In the genomic region with DNA sequence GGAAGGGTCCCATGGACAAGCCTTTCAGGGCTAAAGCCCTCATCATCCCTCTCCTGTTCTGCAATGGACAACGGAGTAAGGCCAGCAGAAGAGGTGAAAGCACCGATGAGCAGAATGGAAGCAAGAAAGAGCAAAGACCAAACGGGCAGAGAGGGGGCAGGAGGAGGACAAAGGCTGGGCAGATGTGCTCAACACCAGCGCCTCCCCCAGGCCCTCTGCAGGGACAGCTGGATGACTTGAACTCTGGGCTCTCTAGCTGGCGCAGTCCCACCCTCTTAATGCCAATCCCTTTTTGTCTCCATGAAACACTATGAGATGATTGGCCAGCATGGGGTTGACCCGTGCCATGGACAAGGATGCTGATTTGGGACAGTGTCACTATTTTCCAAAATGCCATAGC, we compare ENCODE assay signal across 1 cellular context.
TF ChIP-seq lines count a peak whose summit lies in the region.

No MANE protein-coding gene starts in this region.

TF ChIP-seq in IMR-90, 13 proteins besides CTCF, POLR2A, EP300 and RAD21:
- TF ChIP-seq FOS (IDR thresholded peaks at IDR 0.05; ENCODE audit: low read depth, low read length) = no peak
- TF ChIP-seq RCOR1 (IDR thresholded peaks at IDR 0.05; ENCODE audit: insufficient replicate concordance, low read length) = no peak
- TF ChIP-seq MAFK (IDR thresholded peaks at IDR 0.05; ENCODE audit: low read depth, low read length) = no peak
- no peak for TF ChIP-seq SMC3 (IDR thresholded peaks at IDR 0.05; ENCODE audit: low read depth, low read length)
- TF ChIP-seq MAZ (IDR thresholded peaks at IDR 0.05; ENCODE audit: borderline replicate concordance, low read depth, low read length) = no peak
- no peak for TF ChIP-seq NFE2L2 (IDR thresholded peaks at IDR 0.05; ENCODE audit: low read depth, low read length)
- TF ChIP-seq CHD1 (IDR thresholded peaks at IDR 0.05; ENCODE audit: low read depth, low read length) = no peak
- no peak for TF ChIP-seq RFX5 (IDR thresholded peaks at IDR 0.05; ENCODE audit: low read depth, low read length)
- TF ChIP-seq, protein P1, sequence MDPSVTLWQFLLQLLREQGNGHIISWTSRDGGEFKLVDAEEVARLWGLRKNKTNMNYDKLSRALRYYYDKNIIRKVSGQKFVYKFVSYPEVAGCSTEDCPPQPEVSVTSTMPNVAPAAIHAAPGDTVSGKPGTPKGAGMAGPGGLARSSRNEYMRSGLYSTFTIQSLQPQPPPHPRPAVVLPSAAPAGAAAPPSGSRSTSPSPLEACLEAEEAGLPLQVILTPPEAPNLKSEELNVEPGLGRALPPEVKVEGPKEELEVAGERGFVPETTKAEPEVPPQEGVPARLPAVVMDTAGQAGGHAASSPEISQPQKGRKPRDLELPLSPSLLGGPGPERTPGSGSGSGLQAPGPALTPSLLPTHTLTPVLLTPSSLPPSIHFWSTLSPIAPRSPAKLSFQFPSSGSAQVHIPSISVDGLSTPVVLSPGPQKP (IDR thresholded peaks at IDR 0.05; ENCODE audit: borderline replicate concordance, low read depth, low read length) = no peak
- TF ChIP-seq, protein P2, sequence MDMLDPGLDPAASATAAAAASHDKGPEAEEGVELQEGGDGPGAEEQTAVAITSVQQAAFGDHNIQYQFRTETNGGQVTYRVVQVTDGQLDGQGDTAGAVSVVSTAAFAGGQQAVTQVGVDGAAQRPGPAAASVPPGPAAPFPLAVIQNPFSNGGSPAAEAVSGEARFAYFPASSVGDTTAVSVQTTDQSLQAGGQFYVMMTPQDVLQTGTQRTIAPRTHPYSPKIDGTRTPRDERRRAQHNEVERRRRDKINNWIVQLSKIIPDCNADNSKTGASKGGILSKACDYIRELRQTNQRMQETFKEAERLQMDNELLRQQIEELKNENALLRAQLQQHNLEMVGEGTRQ (IDR thresholded peaks at IDR 0.05; ENCODE audit: low read depth, low read length) = no peak
- no peak for TF ChIP-seq MXI1 (IDR thresholded peaks at IDR 0.05; ENCODE audit: borderline replicate concordance, low read depth, low read length)
- no peak for TF ChIP-seq CEBPB (IDR thresholded peaks at IDR 0.05; ENCODE audit: low read depth, low read length)
- TF ChIP-seq BHLHE40 (IDR thresholded peaks at IDR 0.05; ENCODE audit: low read depth, low read length) = no peak
TF ChIP-seq in IMR-90: peak in this region for 0.
